15 cellular contexts compared by ENCODE assay signal in the genomic region with DNA sequence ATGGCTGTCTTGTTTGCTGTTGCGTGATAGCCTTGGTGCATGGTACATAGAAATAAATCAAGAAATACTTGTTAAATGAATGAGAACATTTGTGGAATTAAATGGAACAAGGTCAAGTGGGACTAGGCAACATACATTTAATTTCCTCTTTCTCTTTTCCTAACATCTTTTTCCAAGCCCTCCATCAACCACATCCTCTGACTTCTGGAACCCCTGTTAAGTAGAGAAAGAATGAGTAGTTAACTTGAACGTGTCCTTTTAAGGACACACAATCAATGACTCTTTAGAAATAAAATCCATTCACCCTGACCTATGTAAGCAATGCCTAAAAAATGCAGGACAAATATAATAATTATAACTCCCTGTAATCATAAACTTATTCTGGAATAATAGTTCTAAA. TPM values are rescaled to one million over a fixed set of nuclear protein-coding genes. Genes with fewer than 3 reads are reported as not detected.
DNase-seq lines count a peak whose midpoint lies in the region; ATAC-seq and TF ChIP-seq lines count a peak whose summit lies in the region.
"Had no signal": no experiment of that assay in that cellular context is flagged by ENCODE, and none has a peak within 500 bp of the region (broad histone marks: within the 10 kb centered on the region; RNA-seq: fewer than 3 reads in every experiment).

No MANE protein-coding gene starts in this region.

- no peak for TF ChIP-seq CTCF in HFFc6 (IDR thresholded peaks at IDR 0.05)

- H3K4me1 ChIP-seq in skeletal muscle satellite cell (ENCODE audit: control insufficient read depth, insufficient read depth, low read length) = peaks cover 36% of the 10 kb centered on the region
- H3K4me1 ChIP-seq: BE2C had no signal

- H3K36me3 ChIP-seq in skeletal muscle satellite cell (ENCODE audit: insufficient read depth, low read length) = no peaks in the 10 kb centered on the region
- H3K36me3 ChIP-seq: BE2C had no signal

- H3K4me3 ChIP-seq in skeletal muscle satellite cell (ENCODE audit: low read length) = no peak overlapping the region

- H3K9me3 ChIP-seq in skeletal muscle satellite cell (replicated peaks; ENCODE audit: low read length) = no peaks in the 10 kb centered on the region
- H3K9me3 ChIP-seq: BE2C had no signal

- peak overlapping the region; percentile 22; the same call in 1 of the 2 replicates for H3K4me3 Mint-ChIP-seq in HFFc6
- H3K4me3 Mint-ChIP-seq: CD8-positive, alpha-beta T cell had no signal

- H3K4me1 Mint-ChIP-seq in HFFc6 (ENCODE audit: low read depth) = peaks cover 86% of the 10 kb centered on the region

- peak overlapping the region; percentile 83 for H3K27ac Mint-ChIP-seq in HFFc6
- H3K27ac Mint-ChIP-seq: CD8-positive, alpha-beta T cell had no signal

- H3K9ac ChIP-seq in skeletal muscle satellite cell (ENCODE audit: low read depth, low read length) = peak overlapping the region; percentile 11

- ATAC-seq in HG03280 (IDR thresholded peaks at IDR 0.05; ENCODE audit: unreplicated experiment) = no peak
- ATAC-seq: CD8-positive, alpha-beta T cell; HCT116 had no signal

- H3K4me2 ChIP-seq in skeletal muscle satellite cell (ENCODE audit: low read length) = no peak overlapping the region

- DNase-seq in EH (ENCODE audit: low read depth) = peak; percentile 54
- no peak for DNase-seq in HFFc6
- peak; percentile 19 for DNase-seq in RPMI7951 (ENCODE audit: low read depth)
- no peak for DNase-seq in SW 1271 (lab: John Stamatoyannopoulos, UW)
- DNase-seq in occipital lobe (lab: John Stamatoyannopoulos, UW) = no peak
- DNase-seq: BE2C; CD8-positive, alpha-beta T cell; COR-L47; DMS153; DMS79 treated with DMSO at 0.1 percent for 48 hours had no signal

- H3K9me3 Mint-ChIP-seq in HFFc6 = no peaks in the 10 kb centered on the region
- H3K9me3 Mint-ChIP-seq: CD8-positive, alpha-beta T cell had no signal

- no peaks in the 10 kb centered on the region for H3K36me3 Mint-ChIP-seq in HFFc6 (ENCODE audit: low read depth)
- H3K36me3 Mint-ChIP-seq: CD8-positive, alpha-beta T cell had no signal

- H3K27me3 ChIP-seq in skeletal muscle satellite cell (ENCODE audit: control insufficient read depth, insufficient read depth, low read length) = no peaks in the 10 kb centered on the region

- H3K27me3 Mint-ChIP-seq in HFFc6 (ENCODE audit: insufficient read depth) = no peaks in the 10 kb centered on the region

RNA-seq across cellular contexts. Expression of a gene that starts 17.2 kb away (rescaled TPM):
- 10 to 100 TPM; 13.2 to 16.1 (median 13.5) TPM for total RNA-seq in HFFc6 (2021; fragmentation: NEBNext Ultra II Directional; extraction: Animal tissue kit (Norgen Biotek cat#: 25700))
- 17.3 and 21.7 TPM in 2 replicates for total RNA-seq in RPMI7951 (2014; rRNA removed; shearing (Covaris generic))
- 18.1 and 24.6 TPM in 2 replicates for total RNA-seq in skeletal muscle satellite cell (2012; rRNA removed)
- 17.8 TPM for total RNA-seq in occipital lobe

RNA-seq across cellular contexts. Expression of a gene that starts 29.5 kb away (rescaled TPM):
- 1 to 10 TPM; 2.0 to 2.9 (median 2.2) TPM for total RNA-seq in HFFc6 (2021; fragmentation: NEBNext Ultra II Directional; extraction: Animal tissue kit (Norgen Biotek cat#: 25700))
- 2.3 and 2.4 TPM in 2 replicates for total RNA-seq in RPMI7951 (2014; rRNA removed; shearing (Covaris generic))
- total RNA-seq in skeletal muscle satellite cell (2012; rRNA removed) = 3.0 and 3.3 TPM in 2 replicates
- 90.5 TPM for total RNA-seq in occipital lobe

RNA-seq across cellular contexts. Expression of a gene that starts 42.7 kb away (rescaled TPM):
- total RNA-seq in HFFc6 (2021; fragmentation: NEBNext Ultra II Directional; extraction: Animal tissue kit (Norgen Biotek cat#: 25700)) = not detected
- not detected in 2 replicates for total RNA-seq in RPMI7951 (2014; rRNA removed; shearing (Covaris generic))
- not detected in 2 replicates for total RNA-seq in skeletal muscle satellite cell (2012; rRNA removed)
- not detected for total RNA-seq in occipital lobe
- total RNA-seq: CD8-positive, alpha-beta T cell; H4; HT-29 had no signal

Comparison
In these comparisons a context has a peak if more than half of its experiments do, and no peak if none do; other contexts are left out.
1. DNase-seq: peak in EH (single experiment) and RPMI7951 (single experiment); none in HFFc6 (single experiment), SW 1271 (0 of 2) and occipital lobe (single experiment).
2. RNA of a gene that starts 29.5 kb away (total RNA-seq): 90.5 TPM in occipital lobe (single experiment); 2.3 to 2.4 TPM in RPMI7951 and 2.0 to 2.9 TPM in HFFc6; every median in the first group is over 10 times any median in the second.